ENCODE assay signal across 9 cellular contexts in genomic region chr7:5689118-5689517, GRCh38.
DNase-seq lines count a peak whose midpoint lies in the region; ATAC-seq, FAIRE-seq and TF ChIP-seq lines count a peak whose summit lies in the region.
"Had no signal": no experiment of that assay in that cellular context is flagged by ENCODE, and none has a peak within 500 bp of the region (broad histone marks: within the 10 kb centered on the region; RNA-seq: fewer than 3 reads in every experiment).

No MANE protein-coding gene starts in this region.

- H3K27ac ChIP-seq in A549: peak overlapping the region; percentile 41 to 86; a peak in 4 of 6 replicates
- H3K27ac ChIP-seq in GM12878 (ENCODE audit: control insufficient read depth, insufficient read depth): peak overlapping the region; percentile 59; the same call in 1 of the 2 replicates
- peak overlapping the region; percentile 99 for H3K27ac ChIP-seq in osteoblast (ENCODE audit: low read depth, low read length)
- H3K27ac ChIP-seq: SJCRH30 had no signal

- SMC1A ChIA-PET in GM12878 (lab: Charles Lee; ENCODE audit: uncharacterized antibody, unreplicated experiment): interaction anchor here (1.6 to 2.0 kb wide), 3 partner anchors 10 to 22 kb away, joined by 6 to 14 read pairs (median 10); no protein-coding TSS in a partner anchor

- FAIRE-seq in A549 (lab: Jason Lieb, UNC) (no peak), GM12878 (lab: Jason Lieb, UNC) (no peak)

- RAD21 ChIA-PET in GM12878 (lab: Charles Lee; ENCODE audit: unreplicated experiment): interaction anchor here (0.9 to 1.2 kb wide), 2 partner anchors 10 to 15 kb away, joined by 3 to 4 read pairs; no protein-coding TSS in a partner anchor

- 92% methylated on average over 5 of the region's 5 CpGs for WGBS in A549 (ENCODE audit: missing lambda C conversion rate)
- 57% methylated on average over 5 of the region's 5 CpGs for WGBS in GM12878 (ENCODE audit: insufficient coverage, insufficient replicate concordance, low lambda C conversion rate, missing lambda C conversion rate)

- in situ Hi-C loops in GM12878 (cut with MboI): no loop called here

- peaks cover 62% of the 10 kb centered on the region for H3K4me1 ChIP-seq in A549
- H3K4me1 ChIP-seq in GM12878 (ENCODE audit: control insufficient read depth, insufficient read depth, low read length): peaks cover 46% of the 10 kb centered on the region
- peaks cover 65% of the 10 kb centered on the region for H3K4me1 ChIP-seq in osteoblast (ENCODE audit: insufficient read depth, low read length)

- ATAC-seq in A549: no peak
- no peak for ATAC-seq in GM12878

- BruUV-seq in GM12878 (replicated peaks; lab: Mats Ljungman, UMichigan): no TSS peak

- TF ChIP-seq EP300 in A549 (IDR thresholded peaks at IDR 0.05) (no peak), GM12878 (IDR thresholded peaks at IDR 0.05; ENCODE audit: borderline replicate concordance in 1 of 2, control insufficient read depth in 1 of 2, low read depth in 2 of 2, low read length in 2 of 2) (no peak)

- H3K9me3 ChIP-seq in A549 (no peaks in the 10 kb centered on the region), GM12878 (replicated peaks; ENCODE audit: control insufficient read depth, insufficient read depth, low read length) (no peaks in the 10 kb centered on the region), osteoblast (ENCODE audit: low read depth, low read length) (no peaks in the 10 kb centered on the region)
- H3K9me3 ChIP-seq: SJCRH30 had no signal

- CTCF ChIA-PET in A549 (lab: Yijun Ruan, JAX) (interaction anchor here (2.9 to 9.8 kb wide), 4 partner anchors 10 to 194 kb away, joined by 9 to 94 read pairs (median 44); no protein-coding TSS in a partner anchor), GM12878 (lab: Yijun Ruan, JAX) (interaction anchor here (0.9 to 3.5 kb wide), 3 partner anchors 11 to 16 kb away, joined by 3 to 23 read pairs (median 8); no protein-coding TSS in a partner anchor)

- H3K27me3 ChIP-seq in GM12878 (replicated peaks in 1 of 2; ENCODE audit: control insufficient read depth in 2 of 2, insufficient read depth in 2 of 2, low read length in 1 of 2): no peaks in the 10 kb centered on the region
- H3K27me3 ChIP-seq in osteoblast (ENCODE audit: insufficient read depth, low read length): no peaks in the 10 kb centered on the region
- H3K27me3 ChIP-seq: SJCRH30 had no signal

- H3K79me2 ChIP-seq in GM12878 (ENCODE audit: control insufficient read depth, insufficient read depth, low read length) (peaks cover 57% of the 10 kb centered on the region), osteoblast (ENCODE audit: insufficient read depth, low read length) (peaks cover 39% of the 10 kb centered on the region)

- H3K36me3 ChIP-seq in GM12878 (ENCODE audit: control insufficient read depth in 2 of 2, insufficient read depth in 2 of 2, low read length in 1 of 2): peaks cover 5 to 7% of the 10 kb centered on the region in 2 experiments; a peak in 3 of 4 replicates
- H3K36me3 ChIP-seq in osteoblast (ENCODE audit: insufficient read depth, low read length): peaks cover 14% of the 10 kb centered on the region

- no peak for TF ChIP-seq CTCF in A549 (IDR thresholded peaks at IDR 0.05)
- TF ChIP-seq CTCF in GM12878 (IDR thresholded peaks at IDR 0.05 in 2 of 3, conservative IDR thresholded peaks at IDR 0.05 in 1 of 3; ENCODE audit: control insufficient read depth in 2 of 3, extremely low read depth in 1 of 3, insufficient read depth in 1 of 3, low read depth in 3 of 3, low read length in 3 of 3): no peak
- TF ChIP-seq CTCF in osteoblast (IDR thresholded peaks at IDR 0.05; ENCODE audit: extremely low read depth, low read depth, low read length): no peak

- TF ChIP-seq RAD21 in A549 (conservative IDR thresholded peaks at IDR 0.05 in 1 of 2, IDR thresholded peaks at IDR 0.05 in 1 of 2) (no peak), GM12878 (IDR thresholded peaks at IDR 0.05; ENCODE audit: insufficient read depth, low read depth, low read length) (no peak)

- TF ChIP-seq POLR2A in A549 (IDR thresholded peaks at IDR 0.05; ENCODE audit: low read length) (no peak), GM12878 (IDR thresholded peaks at IDR 0.05; ENCODE audit: low read depth, low read length) (no peak)

- H4K20me1 ChIP-seq in GM12878 (ENCODE audit: control insufficient read depth, insufficient read depth) (no peaks in the 10 kb centered on the region), osteoblast (ENCODE audit: insufficient read depth, low read length) (no peaks in the 10 kb centered on the region)

- POLR2A ChIA-PET in A549 (lab: Yijun Ruan, JAX) (no interaction called here), GM12878 (lab: Charles Lee) (interaction anchor here (1.0 kb wide), 1 partner anchor 9 kb away, joined by 5 read pairs; no protein-coding TSS in a partner anchor)

- no peak overlapping the region for H2AFZ ChIP-seq in GM12878 (ENCODE audit: control insufficient read depth, low read depth, low read length)
- H2AFZ ChIP-seq in osteoblast (ENCODE audit: low read length): no peak overlapping the region

- H3K4me3 ChIP-seq in A549: no peak overlapping the region
- H3K4me3 ChIP-seq in GM12878: no peak overlapping the region; the same call in 1 of the 2 replicates
- H3K4me3 ChIP-seq in osteoblast (ENCODE audit: insufficient read depth, low read length): peak overlapping the region; percentile 45
- H3K4me3 ChIP-seq: SJCRH30 had no signal

- peak overlapping the region; percentile 32; the same call in 2 of the 3 replicates for H3K4me2 ChIP-seq in A549
- H3K4me2 ChIP-seq in GM12878 (ENCODE audit: control insufficient read depth, insufficient read depth): no peak overlapping the region; the same call in 1 of the 2 replicates
- H3K4me2 ChIP-seq in osteoblast (ENCODE audit: insufficient read depth, low read length): peak overlapping the region; percentile 74

- H3K9ac ChIP-seq in GM12878 (ENCODE audit: control insufficient read depth, insufficient read depth, low read length): peak overlapping the region; percentile 8; the same call in 1 of the 2 replicates

- intact Hi-C loops in GM12878 (cut with micrococcal nuclease; ENCODE audit: unreplicated experiment): no loop called here

- no peak for DNase-seq in A549 (ENCODE audit: low read depth in 1 of 2, low spot score in 1 of 2)
- peak; percentile 78 for DNase-seq in SIG-M5 treated with dmso at 0.1 percent for 504 hours (lab: John Stamatoyannopoulos, UW; ENCODE audit: unreplicated experiment)
- no peak for DNase-seq in GM12878 (ENCODE audit: low read depth, low spot score)
- DNase-seq in osteoblast (ENCODE audit: insufficient read length, low spot score, missing footprints): no peak
- no peak for DNase-seq in glomerular visceral epithelial cell (ENCODE audit: extremely low spot score)
- no peak for DNase-seq in NCI-H2029 (lab: John Stamatoyannopoulos, UW)
- DNase-seq in Kasumi-1 (lab: John Stamatoyannopoulos, UW): no peak
- DNase-seq in NCI-H1048 (lab: John Stamatoyannopoulos, UW): no peak
- DNase-seq: SJCRH30 had no signal

TF ChIP-seq in A549, 52 proteins besides CTCF, POLR2A, EP300 and RAD21:
- no peak for TF ChIP-seq ZSCAN20 (CRISPR knock-in tag; IDR thresholded peaks at IDR 0.05)
- TF ChIP-seq E2F6 (IDR thresholded peaks at IDR 0.05; ENCODE audit: borderline replicate concordance, low read depth): no peak

TF ChIP-seq in GM12878, 131 proteins besides CTCF, POLR2A, EP300 and RAD21:
- TF ChIP-seq SUPT20H (IDR thresholded peaks at IDR 0.05; ENCODE audit: borderline replicate concordance, control insufficient read depth, low read depth, low read length): no peak
- peak; percentile 42; the same call in 1 of the 2 replicates for TF ChIP-seq ZNF384 (IDR thresholded peaks at IDR 0.05; ENCODE audit: borderline replicate concordance, low read depth, low read length)
